11 cellular contexts compared by ENCODE assay signal in the genomic region with DNA sequence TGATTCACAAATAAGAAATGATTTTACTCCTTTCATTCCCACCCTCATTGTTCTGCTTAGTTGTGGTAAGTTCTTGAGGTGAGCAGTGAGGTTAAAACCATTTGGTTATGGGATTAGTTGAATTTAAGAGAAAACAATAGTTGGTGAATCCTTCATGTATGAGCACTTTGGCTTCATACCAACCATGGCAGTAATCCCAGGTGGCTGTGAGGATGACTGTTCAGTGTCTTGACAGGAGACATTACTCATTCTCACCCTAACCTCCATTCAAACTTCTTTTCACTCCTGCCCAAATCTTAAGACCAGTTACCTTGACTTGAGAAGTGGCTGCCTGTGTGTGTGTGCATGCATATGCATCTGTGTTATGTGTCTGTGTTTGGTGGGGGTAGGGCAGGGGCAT.
A peak's percentile ranks its signal among the peaks of the same experiment; 100 is the strongest.
DNase-seq lines count a peak whose midpoint lies in the region; ATAC-seq and TF ChIP-seq lines count a peak whose summit lies in the region.
"Had no signal": no experiment of that assay in that cellular context is flagged by ENCODE, and none has a peak within 500 bp of the region (broad histone marks: within the 10 kb centered on the region; RNA-seq: fewer than 3 reads in every experiment).

No MANE protein-coding gene starts in this region.

- no peak overlapping the region for H3K27ac ChIP-seq in DND-41 (ENCODE audit: low read length)
- H3K27ac ChIP-seq in GM23248, result no peak overlapping the region
- peak overlapping the region in 3 of 4 donors; percentile 36 to 80 (median 69) for H3K27ac ChIP-seq in body of pancreas
- H3K27ac ChIP-seq in right atrium auricular region, result no peak overlapping the region
- no peak overlapping the region for H3K27ac ChIP-seq in naive thymus-derived CD4-positive, alpha-beta T cell (ENCODE audit: low read depth, low read length)
- H3K27ac ChIP-seq in testis, result no peak overlapping the region

- H3F3A ChIP-seq in GM23248 (ENCODE audit: insufficient read depth), result peaks cover 33% of the 10 kb centered on the region

- H3K36me3 ChIP-seq in DND-41 (ENCODE audit: insufficient read depth, low read length) (no peaks in the 10 kb centered on the region), GM23248 (ENCODE audit: low read depth) (no peaks in the 10 kb centered on the region), body of pancreas (replicated peaks in 1 of 2; ENCODE audit: insufficient read depth in 1 of 2, low read depth in 2 of 2) (no peaks in the 10 kb centered on the region), right atrium auricular region (no peaks in the 10 kb centered on the region), testis (ENCODE audit: low read depth, missing control alignments) (no peaks in the 10 kb centered on the region)
- H3K36me3 ChIP-seq in naive thymus-derived CD4-positive, alpha-beta T cell (ENCODE audit: control insufficient read depth in 2 of 3, insufficient read depth in 3 of 3, low read length in 3 of 3), result no peaks in the 10 kb centered on the region
- H3K36me3 ChIP-seq: heart left ventricle had no signal

- H3K9me3 Mint-ChIP-seq in naive thymus-derived CD4-positive, alpha-beta T cell, result no peaks in the 10 kb centered on the region
- H3K9me3 Mint-ChIP-seq: T-helper 1 cell treated with Interleukin-12 subunit alpha and Interleukin-12 subunit beta and Interleukin-4 antibody, amounts not matched to agents 30 μg/mL and 1 μg/mL, for 36 hours had no signal

- H3K27ac Mint-ChIP-seq in naive thymus-derived CD4-positive, alpha-beta T cell, result no peak overlapping the region
- H3K27ac Mint-ChIP-seq: T-helper 1 cell treated with Interleukin-12 subunit alpha and Interleukin-12 subunit beta and Interleukin-4 antibody, amounts not matched to agents 30 μg/mL and 1 μg/mL, for 36 hours had no signal

- ATAC-seq in DND-41 (ENCODE audit: insufficient read depth, low read depth), result peak; percentile 39; the same call in 1 of the 3 replicates
- ATAC-seq in body of pancreas, result no peak
- peak; percentile 41 for ATAC-seq in omental fat pad (ENCODE audit: low FRiP score)
- no peak for ATAC-seq in naive thymus-derived CD4-positive, alpha-beta T cell
- ATAC-seq: heart left ventricle, sciatic nerve had no signal

- no peak overlapping the region for H3K4me2 ChIP-seq in DND-41 (ENCODE audit: insufficient read depth, low read length)
- no peak overlapping the region for H3K4me2 ChIP-seq in GM23248 (ENCODE audit: unreplicated experiment)

- DNase-seq in DND-41 (no peak), GM23248 (peak; percentile 80), body of pancreas (no peak), omental fat pad (ENCODE audit: low spot score) (no peak), right atrium auricular region (ENCODE audit: low spot score) (no peak), testis (no peak)
- no peak for DNase-seq in naive thymus-derived CD4-positive, alpha-beta T cell
- DNase-seq: heart left ventricle, mesendoderm had no signal

- H3K79me2 ChIP-seq in DND-41 (ENCODE audit: insufficient read depth, low read length) (no peaks in the 10 kb centered on the region), GM23248 (ENCODE audit: insufficient read depth) (no peaks in the 10 kb centered on the region)

- no peak for TF ChIP-seq CTCF in DND-41 (IDR thresholded peaks at IDR 0.05; ENCODE audit: borderline replicate concordance, extremely low read depth, low read length, poor library complexity, severe bottlenecking)
- no peak for TF ChIP-seq CTCF in body of pancreas (IDR thresholded peaks at IDR 0.05)
- TF ChIP-seq CTCF in omental fat pad (IDR thresholded peaks at IDR 0.05), result no peak
- no peak for TF ChIP-seq CTCF in right atrium auricular region (IDR thresholded peaks at IDR 0.05)
- no peak for TF ChIP-seq CTCF in testis (IDR thresholded peaks at IDR 0.05)

- intact Hi-C loops in body of pancreas (cut with DNase I), result no loop called here
- intact Hi-C loops in naive thymus-derived CD4-positive, alpha-beta T cell (cut with micrococcal nuclease), result no loop called here
- intact Hi-C loops in testis (cut with DNase I; ENCODE audit: low total_unique reads), result no loop called here

- H3K4me3 Mint-ChIP-seq in naive thymus-derived CD4-positive, alpha-beta T cell, result no peak overlapping the region
- H3K4me3 Mint-ChIP-seq: T-helper 1 cell treated with Interleukin-12 subunit alpha and Interleukin-12 subunit beta and Interleukin-4 antibody, amounts not matched to agents 30 μg/mL and 1 μg/mL, for 36 hours had no signal

- H3K27me3 Mint-ChIP-seq in naive thymus-derived CD4-positive, alpha-beta T cell, result peaks cover 0 to 28% (median 4%) of the 10 kb centered on the region in 5 donors

- H3K9me3 ChIP-seq in DND-41 (ENCODE audit: insufficient read depth, low read length, severe bottlenecking) (no peaks in the 10 kb centered on the region), GM23248 (ENCODE audit: low read depth) (no peaks in the 10 kb centered on the region), body of pancreas (no peaks in the 10 kb centered on the region), right atrium auricular region (no peaks in the 10 kb centered on the region), testis (no peaks in the 10 kb centered on the region)
- no peaks in the 10 kb centered on the region for H3K9me3 ChIP-seq in naive thymus-derived CD4-positive, alpha-beta T cell (ENCODE audit: control insufficient read depth in 2 of 3, low read length in 3 of 3)
- H3K9me3 ChIP-seq: heart left ventricle had no signal

- H4K20me1 ChIP-seq in DND-41 (ENCODE audit: insufficient read depth, low read length) (no peaks in the 10 kb centered on the region), GM23248 (ENCODE audit: insufficient read depth) (no peaks in the 10 kb centered on the region)

- no peak for TF ChIP-seq POLR2A in body of pancreas (IDR thresholded peaks at IDR 0.05)
- TF ChIP-seq POLR2A in testis (IDR thresholded peaks at IDR 0.05), result no peak

- in situ Hi-C loops in GM23248 (cut with MboI), result no loop called here

- CTCF ChIA-PET in naive thymus-derived CD4-positive, alpha-beta T cell (lab: Charles Lee), result no interaction called here

- H3K4me1 Mint-ChIP-seq in naive thymus-derived CD4-positive, alpha-beta T cell, result peaks cover 0 to 10% (median under 1%) of the 10 kb centered on the region in 7 donors

- POLR2A ChIA-PET in naive thymus-derived CD4-positive, alpha-beta T cell (lab: Charles Lee), result no interaction called here

- H2AFZ ChIP-seq in DND-41 (ENCODE audit: low read depth, low read length) (no peak overlapping the region), GM23248 (no peak overlapping the region)

- no peaks in the 10 kb centered on the region for H3K4me1 ChIP-seq in DND-41 (ENCODE audit: insufficient read depth, low read length)
- peaks cover 29% of the 10 kb centered on the region for H3K4me1 ChIP-seq in GM23248 (ENCODE audit: insufficient read depth)
- peaks cover 75% of the 10 kb centered on the region for H3K4me1 ChIP-seq in body of pancreas
- H3K4me1 ChIP-seq in right atrium auricular region, result peaks cover 0 to 26% of the 10 kb centered on the region in 2 donors
- H3K4me1 ChIP-seq in naive thymus-derived CD4-positive, alpha-beta T cell (ENCODE audit: control insufficient read depth in 2 of 2, insufficient read depth in 2 of 2, low read length in 2 of 2), result no peaks in the 10 kb centered on the region
- peaks cover 12% of the 10 kb centered on the region for H3K4me1 ChIP-seq in testis

- H3K9ac ChIP-seq in DND-41 (ENCODE audit: low read depth, low read length) (no peak overlapping the region), GM23248 (no peak overlapping the region)

- H3K9me2 ChIP-seq in GM23248 (ENCODE audit: insufficient read depth), result no peaks in the 10 kb centered on the region

- H3K27me3 ChIP-seq in DND-41 (ENCODE audit: insufficient read depth, low read length, poor library complexity) (no peaks in the 10 kb centered on the region), GM23248 (replicated peaks; ENCODE audit: insufficient read depth) (no peaks in the 10 kb centered on the region), body of pancreas (no peaks in the 10 kb centered on the region), right atrium auricular region (no peaks in the 10 kb centered on the region), testis (no peaks in the 10 kb centered on the region)
- no peaks in the 10 kb centered on the region for H3K27me3 ChIP-seq in naive thymus-derived CD4-positive, alpha-beta T cell (ENCODE audit: control insufficient read depth in 2 of 2, insufficient read depth in 2 of 2, low read length in 2 of 2)
- H3K27me3 ChIP-seq: heart left ventricle had no signal

- H3K4me3 ChIP-seq in DND-41 (ENCODE audit: low read depth in 1 of 2, low read length in 2 of 2) (no peak overlapping the region), GM23248 (no peak overlapping the region), body of pancreas (no peak overlapping the region), right atrium auricular region (no peak overlapping the region), testis (no peak overlapping the region)
- H3K4me3 ChIP-seq in naive thymus-derived CD4-positive, alpha-beta T cell (ENCODE audit: low read length), result no peak overlapping the region
- H3K4me3 ChIP-seq: heart left ventricle had no signal

- peaks cover 0 to 2% (median 0%) of the 10 kb centered on the region in 5 donors for H3K36me3 Mint-ChIP-seq in naive thymus-derived CD4-positive, alpha-beta T cell

Comparison
In these comparisons a context has a peak if more than half of its experiments do, and no peak if none do; other contexts are left out.
1. ATAC-seq: peak in DND-41 (single experiment) and omental fat pad (single experiment); none in body of pancreas (single experiment) and naive thymus-derived CD4-positive, alpha-beta T cell (single experiment).
2. H3K27ac ChIP-seq: peak in body of pancreas (3 of 4); none in DND-41 (single experiment), GM23248 (single experiment), right atrium auricular region (0 of 2), naive thymus-derived CD4-positive, alpha-beta T cell (single experiment) and testis (0 of 2).